In genomic region chr16:67243481-67243880, GRCh38 we compare ENCODE assay signal across 13 cellular contexts. TPM values are rescaled to one million over a fixed set of nuclear protein-coding genes. Genes with fewer than 3 reads are reported as not detected.
DNase-seq lines count a peak whose midpoint lies in the region; ATAC-seq, FAIRE-seq and TF ChIP-seq lines count a peak whose summit lies in the region.
"Had no signal": no experiment of that assay in that cellular context is flagged by ENCODE, and none has a peak within 500 bp of the region (broad histone marks: within the 10 kb centered on the region; RNA-seq: fewer than 3 reads in every experiment).

No MANE protein-coding gene starts in this region.

- H4K5ac ChIP-seq in IMR-90 (ENCODE audit: low read depth, low read length): peak overlapping the region; percentile 54; the same call in 1 of the 2 replicates

- peak overlapping the region; percentile 91 for H3K23ac ChIP-seq in IMR-90 (ENCODE audit: low read depth, low read length)

- peak overlapping the region; percentile 80 for H2BK5ac ChIP-seq in IMR-90 (ENCODE audit: low read depth, low read length, poor library complexity, severe bottlenecking)

- POLR2A ChIA-PET in A549 (lab: Yijun Ruan, JAX): interaction anchor here (1.0 to 2.0 kb wide), 2 partner anchors 16 to 70 kb away, joined by 3 to 12 read pairs; partner anchors contain the start of gene TMEM208
- POLR2A ChIA-PET in IMR-90 (lab: Charles Lee; ENCODE audit: unreplicated experiment): no interaction called here

- peak overlapping the region; percentile 96 for H3K4ac ChIP-seq in IMR-90 (ENCODE audit: low read depth, low read length)

- no peak for FAIRE-seq in A549 (lab: Jason Lieb, UNC)
- FAIRE-seq in frontal cortex (lab: Jason Lieb, UNC): no peak

- peak overlapping the region; percentile 95; the same call in 2 of the 3 replicates for H2BK15ac ChIP-seq in IMR-90 (ENCODE audit: low read depth, low read length)

- H2AFZ ChIP-seq in IMR-90 (replicated peaks; ENCODE audit: low read length, poor library complexity): peak overlapping the region; percentile 37

- no peak; a peak in 1 of 5 replicates for TF ChIP-seq EP300 in A549 (IDR thresholded peaks at IDR 0.05)

- peaks cover 9% of the 10 kb centered on the region for H3K36me3 ChIP-seq in IMR-90 (ENCODE audit: control insufficient read depth, insufficient read depth, low read length)
- H3K36me3 ChIP-seq in muscle layer of colon (ENCODE audit: insufficient read depth, low read length): no peaks in the 10 kb centered on the region

- no peaks in the 10 kb centered on the region for H3K27me3 ChIP-seq in IMR-90 (ENCODE audit: control insufficient read depth, insufficient read depth, low read length)
- peaks cover 0 to 2% of the 10 kb centered on the region in 2 donors for H3K27me3 ChIP-seq in muscle layer of colon (ENCODE audit: control insufficient read depth in 1 of 2, insufficient read depth in 2 of 2, low read length in 2 of 2)

- DNase-seq in A549 (ENCODE audit: low read depth in 1 of 2, low spot score in 1 of 2): no peak
- no peak for DNase-seq in IMR-90
- DNase-seq in caudate nucleus (lab: John Stamatoyannopoulos, UW): no peak
- DNase-seq in frontal cortex (ENCODE audit: low spot score in 2 of 2): no peak
- DNase-seq in cerebellar nuclear complex (lab: John Stamatoyannopoulos, UW): no peak
- DNase-seq: cortex of kidney; DMS 273 treated with DMSO at 0.1 percent for 48 hours; NCI-H2081 treated with DMSO at 0.1 percent for 48 hours; stimulated activated CD4-positive, alpha-beta T cell treated with anti-CD3 and anti-CD28 coated beads, Interleukin-2, amount 100 ng/mL, for 24 hours had no signal

- peak overlapping the region; percentile 91 for H2BK120ac ChIP-seq in IMR-90 (ENCODE audit: low read depth, low read length)

- peak overlapping the region; percentile 97 for H3K4me2 ChIP-seq in A549
- no peak overlapping the region for H3K4me2 ChIP-seq in IMR-90 (ENCODE audit: low read depth, low read length)

- H3K9ac ChIP-seq in IMR-90 (ENCODE audit: low read depth, low read length) (no peak overlapping the region), muscle layer of colon (ENCODE audit: low read length) (no peak overlapping the region)

- peak overlapping the region; percentile 95 for H2AK9ac ChIP-seq in IMR-90 (replicated peaks; ENCODE audit: low read depth, low read length, poor library complexity)

- peaks cover 48% of the 10 kb centered on the region for H3K9me1 ChIP-seq in IMR-90 (ENCODE audit: insufficient read depth, low read length)

- H2AK5ac ChIP-seq in IMR-90 (ENCODE audit: low read depth, low read length): peak overlapping the region; percentile 96

- CTCF ChIA-PET in A549 (lab: Yijun Ruan, JAX) (interaction anchor here (0.5 to 9.7 kb wide), 8 partner anchors 10 to 265 kb away, joined by 3 to 138 read pairs (median 4); partner anchors contain the start of gene TMEM208), IMR-90 (lab: Yijun Ruan, JAX) (no interaction called here)

- H3K56ac ChIP-seq in IMR-90 (ENCODE audit: extremely low read depth, insufficient read depth, low read length): no peak overlapping the region

- H3K4me1 ChIP-seq in A549 (peaks cover 66% of the 10 kb centered on the region), IMR-90 (ENCODE audit: control insufficient read depth, insufficient read depth, low read length) (peaks cover 50% of the 10 kb centered on the region), muscle layer of colon (ENCODE audit: insufficient read depth, low read length) (peaks cover 34% of the 10 kb centered on the region)

- ATAC-seq in A549 (no peak), IMR-90 (ENCODE audit: low read depth) (no peak), HG03469 (IDR thresholded peaks at IDR 0.05; ENCODE audit: unreplicated experiment) (no peak), GM19455 (IDR thresholded peaks at IDR 0.05; ENCODE audit: unreplicated experiment) (no peak)
- ATAC-seq: WTC11 had no signal

- BruUV-seq in IMR-90 (replicated peaks; lab: Mats Ljungman, UMichigan): no TSS peak

- H3K9me3 ChIP-seq in A549 (no peaks in the 10 kb centered on the region), IMR-90 (ENCODE audit: control insufficient read depth, insufficient read depth, low read length) (no peaks in the 10 kb centered on the region), muscle layer of colon (ENCODE audit: low read length) (no peaks in the 10 kb centered on the region)

- TF ChIP-seq POLR2A in A549 (IDR thresholded peaks at IDR 0.05; ENCODE audit: low read length): no peak
- TF ChIP-seq POLR2A in IMR-90 (IDR thresholded peaks at IDR 0.05; ENCODE audit: low read depth, low read length): no peak

- no peaks in the 10 kb centered on the region; the same call in none of the 2 replicates for H4K20me1 ChIP-seq in IMR-90 (ENCODE audit: insufficient read depth, low read length)

- no peak overlapping the region for H3K18ac ChIP-seq in IMR-90 (ENCODE audit: low read depth, low read length)

- dilution Hi-C loops in IMR-90 (cut with HindIII; ENCODE audit: low sequenced_read_pairs, unreplicated experiment): no loop called here

- intact Hi-C loops in IMR-90 (cut with micrococcal nuclease): no loop called here

- H4K91ac ChIP-seq in IMR-90 (ENCODE audit: insufficient read depth, low read depth, low read length): peak overlapping the region; percentile 89

- peak overlapping the region; percentile 92 for H3K14ac ChIP-seq in IMR-90 (replicated peaks; ENCODE audit: low read depth, low read length)

- H3K4me3 ChIP-seq in A549: no peak overlapping the region
- no peak overlapping the region for H3K4me3 ChIP-seq in IMR-90 (ENCODE audit: insufficient read depth, low read depth, low read length)
- H3K4me3 ChIP-seq in muscle layer of colon (ENCODE audit: low read depth in 1 of 2, low read length in 2 of 2): no peak overlapping the region

- WGBS in A549 (ENCODE audit: missing lambda C conversion rate): 91% methylated on average over 4 of the region's 4 CpGs
- WGBS in IMR-90 (ENCODE audit: extremely low coverage in 2 of 2, insufficient read length in 1 of 2), 2 experiments: no CpG with 5 or more reads among the region's 4 CpGs

- H3K79me1 ChIP-seq in IMR-90 (ENCODE audit: low read depth in 1 of 2, low read length in 2 of 2): peaks cover 37 to 81% of the 10 kb centered on the region in 2 experiments; a peak in 3 of 4 replicates

- peak overlapping the region; percentile 61 to 85; a peak in 2 of 4 replicates for H4K8ac ChIP-seq in IMR-90 (ENCODE audit: low read depth in 2 of 2, low read length in 2 of 2)

- no peak for TF ChIP-seq CTCF in A549 (IDR thresholded peaks at IDR 0.05)
- TF ChIP-seq CTCF in IMR-90 (conservative IDR thresholded peaks at IDR 0.05; ENCODE audit: low read depth, low read length): no peak

- H3K27ac ChIP-seq in A549 (peak overlapping the region; percentile 91 to 98), IMR-90 (ENCODE audit: insufficient read depth, low read length) (peak overlapping the region; percentile 88), caudate nucleus (ENCODE audit: low read depth, low read length) (peak overlapping the region; percentile 67), muscle layer of colon (ENCODE audit: low read depth, low read length) (peak overlapping the region; percentile 7)

- TF ChIP-seq RAD21 in A549 (conservative IDR thresholded peaks at IDR 0.05 in 1 of 2, IDR thresholded peaks at IDR 0.05 in 1 of 2) (no peak), IMR-90 (IDR thresholded peaks at IDR 0.05; ENCODE audit: low read length) (no peak)

- H2BK20ac ChIP-seq in IMR-90 (ENCODE audit: low read depth, low read length): peak overlapping the region; percentile 92

- in situ Hi-C loops in IMR-90 (cut with MboI; ENCODE audit: low sequenced_read_pairs): no loop called here

RNA-seq across cellular contexts. Expression of gene FHOD1, which starts 3.8 kb away (rescaled TPM):
- polyA plus RNA-seq in A549 (2011; rRNA removed) (16.1 and 18.1 TPM in 2 replicates), A549 (2017; fragmentation: RNase III; extraction: RNeasy Plus Mini Kit Qiagen cat#74134 plus additional on column Dnase treatment) (29.1 to 34.2 TPM (median 33.6 TPM) in 3 replicates), IMR-90 (2012; rRNA removed) (64.0 and 71.4 TPM in 2 replicates)
- 34.2 and 36.9 TPM in 2 replicates for polyA plus RNA-seq in A549 (2012; cell fraction: cytosol; rRNA removed)
- polyA plus RNA-seq in A549 (2012; cell fraction: nucleus; rRNA removed): 169 and 214 TPM in 2 replicates
- polyA minus RNA-seq in A549 (2011; rRNA and poly(A)+ RNA removed): 23.2 and 31.8 TPM in 2 replicates
- total RNA-seq in IMR-90 (2012; rRNA removed) (13.1 and 13.8 TPM in 2 replicates), frontal cortex (1.6 TPM)
- polyA plus RNA-seq in IMR-90 (2012; cell fraction: cytosol; rRNA removed): 41.0 and 42.3 TPM in 2 replicates
- 260 and 582 TPM in 2 replicates for polyA plus RNA-seq in IMR-90 (2012; cell fraction: nucleus; rRNA removed; ENCODE audit: low replicate concordance)

RNA-seq across cellular contexts. Expression of gene SLC9A5, which starts 5.3 kb away (rescaled TPM):
- polyA plus RNA-seq in A549 (2011; rRNA removed) (0.83 and 1.1 TPM in 2 replicates), A549 (2017; fragmentation: RNase III; extraction: RNeasy Plus Mini Kit Qiagen cat#74134 plus additional on column Dnase treatment) (1.6 to 2.6 TPM (median 2.5 TPM) in 3 replicates), IMR-90 (2012; rRNA removed) (5.4 and 5.7 TPM in 2 replicates)
- 1.2 and 1.3 TPM in 2 replicates for polyA plus RNA-seq in A549 (2012; cell fraction: cytosol; rRNA removed)
- polyA plus RNA-seq in A549 (2012; cell fraction: nucleus; rRNA removed): 8.4 and 9.9 TPM in 2 replicates
- 0.99 and 1.6 TPM in 2 replicates for polyA minus RNA-seq in A549 (2011; rRNA and poly(A)+ RNA removed)
- total RNA-seq in IMR-90 (2012; rRNA removed) (1.8 and 2.5 TPM in 2 replicates), frontal cortex (0.41 TPM)
- 2.5 and 4.1 TPM in 2 replicates for polyA plus RNA-seq in IMR-90 (2012; cell fraction: cytosol; rRNA removed)
- polyA plus RNA-seq in IMR-90 (2012; cell fraction: nucleus; rRNA removed; ENCODE audit: low replicate concordance): 56.1 and 64.8 TPM in 2 replicates

RNA-seq across cellular contexts. Expression of gene TMEM208, which starts 16.6 kb away (rescaled TPM):
- polyA plus RNA-seq in A549 (2011; rRNA removed) (70.2 and 73.5 TPM in 2 replicates), A549 (2017; fragmentation: RNase III; extraction: RNeasy Plus Mini Kit Qiagen cat#74134 plus additional on column Dnase treatment) (103 to 114 TPM (median 114 TPM) in 3 replicates), IMR-90 (2012; rRNA removed) (66.5 and 68.8 TPM in 2 replicates)
- 117 and 121 TPM in 2 replicates for polyA plus RNA-seq in A549 (2012; cell fraction: cytosol; rRNA removed)
- polyA plus RNA-seq in A549 (2012; cell fraction: nucleus; rRNA removed): 96.8 and 125 TPM in 2 replicates
- 61.1 and 70.3 TPM in 2 replicates for polyA minus RNA-seq in A549 (2011; rRNA and poly(A)+ RNA removed)
- total RNA-seq in IMR-90 (2012; rRNA removed) (41.7 and 65.6 TPM in 2 replicates), frontal cortex (21.2 TPM)
- 73.8 and 83.8 TPM in 2 replicates for polyA plus RNA-seq in IMR-90 (2012; cell fraction: cytosol; rRNA removed)
- polyA plus RNA-seq in IMR-90 (2012; cell fraction: nucleus; rRNA removed; ENCODE audit: low replicate concordance): 75.2 and 101 TPM in 2 replicates

RNA-seq across cellular contexts. Expression of gene PLEKHG4, which starts 35.9 kb away (rescaled TPM):
- polyA plus RNA-seq in A549 (2011; rRNA removed) (10.0 and 17.7 TPM in 2 replicates), A549 (2017; fragmentation: RNase III; extraction: RNeasy Plus Mini Kit Qiagen cat#74134 plus additional on column Dnase treatment) (15.6 to 16.6 TPM (median 15.9 TPM) in 3 replicates), IMR-90 (2012; rRNA removed) (50.7 and 56.8 TPM in 2 replicates)
- 16.6 and 21.7 TPM in 2 replicates for polyA plus RNA-seq in A549 (2012; cell fraction: cytosol; rRNA removed)
- 99.4 and 105 TPM in 2 replicates for polyA plus RNA-seq in A549 (2012; cell fraction: nucleus; rRNA removed)
- 21.7 and 24.1 TPM in 2 replicates for polyA minus RNA-seq in A549 (2011; rRNA and poly(A)+ RNA removed)
- total RNA-seq in IMR-90 (2012; rRNA removed) (8.3 and 14.0 TPM in 2 replicates), frontal cortex (2.9 TPM)
- 15.6 and 26.1 TPM in 2 replicates for polyA plus RNA-seq in IMR-90 (2012; cell fraction: cytosol; rRNA removed)
- polyA plus RNA-seq in IMR-90 (2012; cell fraction: nucleus; rRNA removed; ENCODE audit: low replicate concordance): 214 and 556 TPM in 2 replicates

RNA-seq across cellular contexts. Expression of gene ELMO3, which starts 44.5 kb away (rescaled TPM):
- polyA plus RNA-seq in A549 (2011; rRNA removed) (0.62 and 1.0 TPM in 2 replicates), A549 (2017; fragmentation: RNase III; extraction: RNeasy Plus Mini Kit Qiagen cat#74134 plus additional on column Dnase treatment) (1.3 to 1.5 TPM (median 1.4 TPM) in 3 replicates), IMR-90 (2012; rRNA removed) (1.6 and 1.9 TPM in 2 replicates)
- 2.0 and 2.1 TPM in 2 replicates for polyA plus RNA-seq in A549 (2012; cell fraction: cytosol; rRNA removed)
- 13.0 and 15.7 TPM in 2 replicates for polyA plus RNA-seq in A549 (2012; cell fraction: nucleus; rRNA removed)
- 0.78 and 1.2 TPM in 2 replicates for polyA minus RNA-seq in A549 (2011; rRNA and poly(A)+ RNA removed)
- total RNA-seq in IMR-90 (2012; rRNA removed) (0.28 and 0.36 TPM in 2 replicates), frontal cortex (0.41 TPM)
- polyA plus RNA-seq in IMR-90 (2012; cell fraction: cytosol; rRNA removed): 0.70 and 0.78 TPM in 2 replicates
- 7.2 and 21.3 TPM in 2 replicates for polyA plus RNA-seq in IMR-90 (2012; cell fraction: nucleus; rRNA removed; ENCODE audit: low replicate concordance)

Comparison
In these comparisons a context has a peak if more than half of its experiments do, and no peak if none do; other contexts are left out.
1. H3K27ac ChIP-seq: peak in every context shown above with its lines; median percentile 94 in A549; 88 in IMR-90; 67 in caudate nucleus; 7 in muscle layer of colon.